1 cellular context compared by ENCODE assay signal in the genomic region with DNA sequence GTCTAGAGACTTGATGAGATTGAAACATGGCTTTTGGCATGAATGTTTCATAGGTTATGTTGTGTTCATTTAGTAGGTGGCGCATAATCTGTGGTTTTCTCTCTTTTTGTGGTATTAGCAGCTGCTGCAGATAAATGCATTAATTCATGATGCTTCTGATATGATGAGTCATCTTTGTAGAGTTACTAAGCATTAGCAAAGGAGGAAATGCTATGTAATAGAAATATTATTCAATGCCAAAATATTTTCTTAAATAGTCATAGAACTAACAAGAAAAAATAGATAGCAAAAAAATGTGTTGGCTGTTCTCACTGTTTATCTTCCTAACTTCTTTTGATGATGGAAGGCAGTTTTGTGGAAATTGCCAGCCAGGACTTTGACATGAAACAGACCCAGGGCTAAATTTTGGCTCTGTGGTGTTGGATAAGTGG.
TF ChIP-seq lines count a peak whose summit lies in the region.

No MANE protein-coding gene starts in this region.

TF ChIP-seq in GM23338, 12 proteins besides CTCF, POLR2A, EP300 and RAD21 (continued from another document):
- TF ChIP-seq, protein P1, sequence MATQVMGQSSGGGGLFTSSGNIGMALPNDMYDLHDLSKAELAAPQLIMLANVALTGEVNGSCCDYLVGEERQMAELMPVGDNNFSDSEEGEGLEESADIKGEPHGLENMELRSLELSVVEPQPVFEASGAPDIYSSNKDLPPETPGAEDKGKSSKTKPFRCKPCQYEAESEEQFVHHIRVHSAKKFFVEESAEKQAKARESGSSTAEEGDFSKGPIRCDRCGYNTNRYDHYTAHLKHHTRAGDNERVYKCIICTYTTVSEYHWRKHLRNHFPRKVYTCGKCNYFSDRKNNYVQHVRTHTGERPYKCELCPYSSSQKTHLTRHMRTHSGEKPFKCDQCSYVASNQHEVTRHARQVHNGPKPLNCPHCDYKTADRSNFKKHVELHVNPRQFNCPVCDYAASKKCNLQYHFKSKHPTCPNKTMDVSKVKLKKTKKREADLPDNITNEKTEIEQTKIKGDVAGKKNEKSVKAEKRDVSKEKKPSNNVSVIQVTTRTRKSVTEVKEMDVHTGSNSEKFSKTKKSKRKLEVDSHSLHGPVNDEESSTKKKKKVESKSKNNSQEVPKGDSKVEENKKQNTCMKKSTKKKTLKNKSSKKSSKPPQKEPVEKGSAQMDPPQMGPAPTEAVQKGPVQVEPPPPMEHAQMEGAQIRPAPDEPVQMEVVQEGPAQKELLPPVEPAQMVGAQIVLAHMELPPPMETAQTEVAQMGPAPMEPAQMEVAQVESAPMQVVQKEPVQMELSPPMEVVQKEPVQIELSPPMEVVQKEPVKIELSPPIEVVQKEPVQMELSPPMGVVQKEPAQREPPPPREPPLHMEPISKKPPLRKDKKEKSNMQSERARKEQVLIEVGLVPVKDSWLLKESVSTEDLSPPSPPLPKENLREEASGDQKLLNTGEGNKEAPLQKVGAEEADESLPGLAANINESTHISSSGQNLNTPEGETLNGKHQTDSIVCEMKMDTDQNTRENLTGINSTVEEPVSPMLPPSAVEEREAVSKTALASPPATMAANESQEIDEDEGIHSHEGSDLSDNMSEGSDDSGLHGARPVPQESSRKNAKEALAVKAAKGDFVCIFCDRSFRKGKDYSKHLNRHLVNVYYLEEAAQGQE (IDR thresholded peaks at IDR 0.05; ENCODE audit: unreplicated experiment) = no peak
- TF ChIP-seq, protein P2, sequence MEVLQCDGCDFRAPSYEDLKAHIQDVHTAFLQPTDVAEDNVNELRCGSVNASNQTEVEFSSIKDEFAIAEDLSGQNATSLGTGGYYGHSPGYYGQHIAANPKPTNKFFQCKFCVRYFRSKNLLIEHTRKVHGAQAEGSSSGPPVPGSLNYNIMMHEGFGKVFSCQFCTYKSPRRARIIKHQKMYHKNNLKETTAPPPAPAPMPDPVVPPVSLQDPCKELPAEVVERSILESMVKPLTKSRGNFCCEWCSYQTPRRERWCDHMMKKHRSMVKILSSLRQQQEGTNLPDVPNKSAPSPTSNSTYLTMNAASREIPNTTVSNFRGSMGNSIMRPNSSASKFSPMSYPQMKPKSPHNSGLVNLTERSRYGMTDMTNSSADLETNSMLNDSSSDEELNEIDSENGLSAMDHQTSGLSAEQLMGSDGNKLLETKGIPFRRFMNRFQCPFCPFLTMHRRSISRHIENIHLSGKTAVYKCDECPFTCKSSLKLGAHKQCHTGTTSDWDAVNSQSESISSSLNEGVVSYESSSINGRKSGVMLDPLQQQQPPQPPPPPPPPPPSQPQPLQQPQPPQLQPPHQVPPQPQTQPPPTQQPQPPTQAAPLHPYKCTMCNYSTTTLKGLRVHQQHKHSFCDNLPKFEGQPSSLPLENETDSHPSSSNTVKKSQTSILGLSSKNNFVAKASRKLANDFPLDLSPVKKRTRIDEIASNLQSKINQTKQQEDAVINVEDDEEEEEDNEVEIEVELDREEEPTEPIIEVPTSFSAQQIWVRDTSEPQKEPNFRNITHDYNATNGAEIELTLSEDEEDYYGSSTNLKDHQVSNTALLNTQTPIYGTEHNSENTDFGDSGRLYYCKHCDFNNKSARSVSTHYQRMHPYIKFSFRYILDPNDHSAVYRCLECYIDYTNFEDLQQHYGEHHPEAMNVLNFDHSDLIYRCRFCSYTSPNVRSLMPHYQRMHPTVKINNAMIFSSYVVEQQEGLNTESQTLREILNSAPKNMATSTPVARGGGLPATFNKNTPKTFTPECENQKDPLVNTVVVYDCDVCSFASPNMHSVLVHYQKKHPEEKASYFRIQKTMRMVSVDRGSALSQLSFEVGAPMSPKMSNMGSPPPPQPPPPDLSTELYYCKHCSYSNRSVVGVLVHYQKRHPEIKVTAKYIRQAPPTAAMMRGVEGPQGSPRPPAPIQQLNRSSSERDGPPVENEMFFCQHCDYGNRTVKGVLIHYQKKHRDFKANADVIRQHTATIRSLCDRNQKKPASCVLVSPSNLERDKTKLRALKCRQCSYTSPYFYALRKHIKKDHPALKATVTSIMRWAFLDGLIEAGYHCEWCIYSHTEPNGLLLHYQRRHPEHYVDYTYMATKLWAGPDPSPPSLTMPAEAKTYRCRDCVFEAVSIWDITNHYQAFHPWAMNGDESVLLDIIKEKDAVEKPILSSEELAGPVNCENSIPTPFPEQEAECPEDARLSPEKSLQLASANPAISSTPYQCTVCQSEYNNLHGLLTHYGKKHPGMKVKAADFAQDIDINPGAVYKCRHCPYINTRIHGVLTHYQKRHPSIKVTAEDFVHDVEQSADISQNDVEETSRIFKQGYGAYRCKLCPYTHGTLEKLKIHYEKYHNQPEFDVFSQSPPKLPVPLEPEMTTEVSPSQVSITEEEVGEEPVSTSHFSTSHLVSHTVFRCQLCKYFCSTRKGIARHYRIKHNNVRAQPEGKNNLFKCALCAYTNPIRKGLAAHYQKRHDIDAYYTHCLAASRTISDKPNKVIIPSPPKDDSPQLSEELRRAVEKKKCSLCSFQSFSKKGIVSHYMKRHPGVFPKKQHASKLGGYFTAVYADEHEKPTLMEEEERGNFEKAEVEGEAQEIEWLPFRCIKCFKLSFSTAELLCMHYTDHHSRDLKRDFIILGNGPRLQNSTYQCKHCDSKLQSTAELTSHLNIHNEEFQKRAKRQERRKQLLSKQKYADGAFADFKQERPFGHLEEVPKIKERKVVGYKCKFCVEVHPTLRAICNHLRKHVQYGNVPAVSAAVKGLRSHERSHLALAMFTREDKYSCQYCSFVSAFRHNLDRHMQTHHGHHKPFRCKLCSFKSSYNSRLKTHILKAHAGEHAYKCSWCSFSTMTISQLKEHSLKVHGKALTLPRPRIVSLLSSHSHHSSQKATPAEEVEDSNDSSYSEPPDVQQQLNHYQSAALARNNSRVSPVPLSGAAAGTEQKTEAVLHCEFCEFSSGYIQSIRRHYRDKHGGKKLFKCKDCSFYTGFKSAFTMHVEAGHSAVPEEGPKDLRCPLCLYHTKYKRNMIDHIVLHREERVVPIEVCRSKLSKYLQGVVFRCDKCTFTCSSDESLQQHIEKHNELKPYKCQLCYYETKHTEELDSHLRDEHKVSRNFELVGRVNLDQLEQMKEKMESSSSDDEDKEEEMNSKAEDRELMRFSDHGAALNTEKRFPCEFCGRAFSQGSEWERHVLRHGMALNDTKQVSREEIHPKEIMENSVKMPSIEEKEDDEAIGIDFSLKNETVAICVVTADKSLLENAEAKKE (CRISPR knock-in tag; IDR thresholded peaks at IDR 0.05) = no peak
- no peak for TF ChIP-seq EZH2phosphoT487 (IDR thresholded peaks at IDR 0.05; ENCODE audit: unreplicated experiment)
